In genomic region chr14:54474232-54474793, GRCh38 we compare ENCODE assay signal across 1 cellular context.
TF ChIP-seq lines count a peak whose summit lies in the region.

No MANE protein-coding gene starts in this region.

TF ChIP-seq in K562, 482 proteins besides CTCF, POLR2A, EP300 and RAD21:
- TF ChIP-seq EGR1 (conservative IDR thresholded peaks at IDR 0.05) (no peak), SRSF9 (IDR thresholded peaks at IDR 0.05; ENCODE audit: borderline replicate concordance, low read depth, low read length) (no peak), CREB5 (CRISPR knock-in tag; IDR thresholded peaks at IDR 0.05) (no peak), ZMIZ1 (IDR thresholded peaks at IDR 0.05; ENCODE audit: low read depth in 2 of 2, low read length in 2 of 2) (no peak), STAT6 (CRISPR knock-in tag; IDR thresholded peaks at IDR 0.05) (no peak), ZNF398 (CRISPR knock-in tag; IDR thresholded peaks at IDR 0.05) (no peak), ZFP30 (CRISPR knock-in tag; IDR thresholded peaks at IDR 0.05; ENCODE audit: borderline replicate concordance) (no peak)
